8 cellular contexts compared by ENCODE assay signal in genomic region chr10:122051609-122052385, GRCh38.
DNase-seq lines count a peak whose midpoint lies in the region; ATAC-seq and TF ChIP-seq lines count a peak whose summit lies in the region.

No MANE protein-coding gene starts in this region.

- no peaks in the 10 kb centered on the region for H3K27me3 Mint-ChIP-seq in nephron progenitor cell (ENCODE audit: low read depth, poor library complexity)
- H3K27me3 Mint-ChIP-seq in activated naive CD8-positive, alpha-beta T cell treated with anti-CD3 and anti-CD28 coated beads, Interleukin-2, amount 50 U/mL, for 24 hours: peaks cover 6% of the 10 kb centered on the region

- peak; percentile 64 for TF ChIP-seq CTCF in nephron progenitor cell (IDR thresholded peaks at IDR 0.05)

- H3K9ac ChIP-seq in NT2/D1 (ENCODE audit: insufficient read length, low read depth): peak overlapping the region; percentile 9

- H3K27me3 ChIP-seq in NT2/D1 (ENCODE audit: insufficient read depth, insufficient read length): no peaks in the 10 kb centered on the region

- H3K27ac ChIP-seq in epithelial cell of prostate: peak overlapping the region; percentile 11

- no peak for ATAC-seq in activated naive CD8-positive, alpha-beta T cell treated with anti-CD3 and anti-CD28 coated beads, Interleukin-2, amount 50 U/mL, for 24 hours

- peaks cover 2% of the 10 kb centered on the region for H3K4me1 ChIP-seq in NT2/D1 (ENCODE audit: insufficient read depth, insufficient read length)

- no peak overlapping the region for H3K4me3 ChIP-seq in NT2/D1 (ENCODE audit: insufficient read length, low read depth)

- no peak overlapping the region for H3K27ac Mint-ChIP-seq in nephron progenitor cell
- no peak overlapping the region for H3K27ac Mint-ChIP-seq in activated naive CD8-positive, alpha-beta T cell treated with anti-CD3 and anti-CD28 coated beads, Interleukin-2, amount 50 U/mL, for 24 hours

- H3K4me3 Mint-ChIP-seq in nephron progenitor cell: no peak overlapping the region
- H3K4me3 Mint-ChIP-seq in activated naive CD8-positive, alpha-beta T cell treated with anti-CD3 and anti-CD28 coated beads, Interleukin-2, amount 50 U/mL, for 24 hours: no peak overlapping the region

- H3K36me3 ChIP-seq in NT2/D1 (ENCODE audit: insufficient read depth, insufficient read length, low read length): no peaks in the 10 kb centered on the region

- peaks cover 51% of the 10 kb centered on the region for H3K36me3 Mint-ChIP-seq in nephron progenitor cell (ENCODE audit: low read depth)
- H3K36me3 Mint-ChIP-seq in activated naive CD8-positive, alpha-beta T cell treated with anti-CD3 and anti-CD28 coated beads, Interleukin-2, amount 50 U/mL, for 24 hours (ENCODE audit: low read depth): no peaks in the 10 kb centered on the region

- H3K9me3 Mint-ChIP-seq in nephron progenitor cell: no peaks in the 10 kb centered on the region
- no peaks in the 10 kb centered on the region for H3K9me3 Mint-ChIP-seq in activated naive CD8-positive, alpha-beta T cell treated with anti-CD3 and anti-CD28 coated beads, Interleukin-2, amount 50 U/mL, for 24 hours

- peak; percentile 78 for DNase-seq in Daoy (ENCODE audit: low read depth)
- peak; percentile 71 for DNase-seq in NT2/D1 (ENCODE audit: low read depth, low spot score)
- DNase-seq in epithelial cell of prostate (ENCODE audit: low read depth, low spot score): no peak
- peak; percentile 47 for DNase-seq in nephron progenitor cell
- no peak for DNase-seq in anterior cingulate cortex (lab: John Stamatoyannopoulos, UW)
- DNase-seq in activated naive CD8-positive, alpha-beta T cell treated with anti-CD3 and anti-CD28 coated beads, Interleukin-2, amount 50 U/mL, for 24 hours: no peak
- no peak for DNase-seq in activated CD8-positive, alpha-beta memory T cell treated with anti-CD3 and anti-CD28 coated beads, Interleukin-2, amount 50 U/mL, for 48 hours
- DNase-seq in NCI-H446 treated with DMSO at 0.1 percent for 48 hours (lab: John Stamatoyannopoulos, UW): no peak

- H3K4me1 Mint-ChIP-seq in nephron progenitor cell: peaks cover 38% of the 10 kb centered on the region
- no peaks in the 10 kb centered on the region for H3K4me1 Mint-ChIP-seq in activated naive CD8-positive, alpha-beta T cell treated with anti-CD3 and anti-CD28 coated beads, Interleukin-2, amount 50 U/mL, for 24 hours

- no peaks in the 10 kb centered on the region for H3K9me3 ChIP-seq in NT2/D1 (ENCODE audit: insufficient read depth, low read length)

Comparison
In these comparisons a context has a peak if more than half of its experiments do, and no peak if none do; other contexts are left out.
1. DNase-seq: peak in Daoy (single experiment), NT2/D1 (single experiment) and nephron progenitor cell (single experiment); none in epithelial cell of prostate (single experiment), anterior cingulate cortex (0 of 58), activated naive CD8-positive, alpha-beta T cell treated with anti-CD3 and anti-CD28 coated beads, Interleukin-2, amount 50 U/mL, for 24 hours (single experiment), activated CD8-positive, alpha-beta memory T cell treated with anti-CD3 and anti-CD28 coated beads, Interleukin-2, amount 50 U/mL, for 48 hours (single experiment) and NCI-H446 treated with DMSO at 0.1 percent for 48 hours (single experiment).